ENCODE assay signal across 21 cellular contexts in the genomic region with DNA sequence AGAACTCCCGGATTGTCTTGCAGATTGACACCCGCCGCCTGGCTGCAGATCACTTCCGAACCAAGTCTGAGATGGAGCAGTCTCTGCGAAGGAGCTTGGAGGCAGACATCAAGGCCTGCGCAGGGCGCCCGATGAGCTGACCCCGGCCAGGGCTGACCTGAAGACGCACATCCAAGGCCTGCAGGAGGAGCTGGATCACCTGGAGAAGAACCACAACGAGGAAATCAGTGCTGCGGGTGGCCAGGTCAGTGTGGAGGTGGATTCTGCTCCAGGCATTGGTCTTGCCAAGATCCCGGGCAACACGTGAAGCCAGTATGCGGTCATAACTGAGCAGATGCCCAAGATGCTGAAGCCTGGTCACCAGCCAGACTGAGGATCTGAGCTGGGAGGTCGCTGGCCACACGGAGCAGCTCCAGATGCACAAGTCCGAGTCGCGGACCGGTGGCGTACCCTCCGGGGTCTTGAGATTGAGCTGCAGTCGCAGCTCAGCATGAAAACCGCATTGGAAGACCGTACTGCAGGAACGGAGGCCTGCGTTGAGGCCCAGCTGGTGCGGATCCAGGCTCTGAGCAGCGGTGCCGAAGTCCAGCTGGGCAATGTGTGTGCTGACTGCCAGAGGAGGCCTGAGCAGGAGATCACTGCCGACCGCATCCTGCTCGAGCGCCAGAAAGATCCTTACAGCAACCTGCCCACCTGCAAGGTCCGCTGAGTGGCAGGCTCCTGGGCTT. TPM values are rescaled to one million over a fixed set of nuclear protein-coding genes. Genes with fewer than 3 reads are reported as not detected.
A peak's percentile ranks its signal among the peaks of the same experiment; 100 is the strongest.
DNase-seq lines count a peak whose midpoint lies in the region; ATAC-seq, FAIRE-seq and TF ChIP-seq lines count a peak whose summit lies in the region.
"Had no signal": no experiment of that assay in that cellular context is flagged by ENCODE, and none has a peak within 500 bp of the region (broad histone marks: within the 10 kb centered on the region; RNA-seq: fewer than 3 reads in every experiment).

No MANE protein-coding gene starts in this region.

- no peaks in the 10 kb centered on the region for H4K20me1 ChIP-seq in H9 (ENCODE audit: control insufficient read depth, insufficient read depth, insufficient read length)
- H4K20me1 ChIP-seq: BLaER1 had no signal

- no peak overlapping the region for H2BK12ac ChIP-seq in H9 (ENCODE audit: insufficient read length, low read depth, low read length)

- H3K18ac ChIP-seq in H9 (ENCODE audit: insufficient read length, low read depth, low read length): no peak overlapping the region

- TF ChIP-seq CTCF in kidney (IDR thresholded peaks at IDR 0.05; ENCODE audit: borderline replicate concordance, extremely low read depth, insufficient read depth): no peak
- no peak for TF ChIP-seq CTCF in right lobe of liver (IDR thresholded peaks at IDR 0.05)
- no peak for TF ChIP-seq CTCF in upper lobe of right lung (IDR thresholded peaks at IDR 0.05)
- no peak for TF ChIP-seq CTCF in H9 (conservative IDR thresholded peaks at IDR 0.05)

- no peak overlapping the region for H3K27ac Mint-ChIP-seq in activated CD4-positive, alpha-beta T cell treated with anti-CD3 and anti-CD28 coated beads, Interleukin-2, amount 10 ng/mL, durations not matched to agents 24 days and 14 days
- no peak overlapping the region; a peak in 2 of 7 replicates for H3K27ac Mint-ChIP-seq in H9
- H3K27ac Mint-ChIP-seq: GM23338, IgD-negative memory B cell had no signal

- no peak overlapping the region for H3K4me3 Mint-ChIP-seq in activated CD4-positive, alpha-beta T cell treated with anti-CD3 and anti-CD28 coated beads, Interleukin-2, amount 10 ng/mL, durations not matched to agents 24 days and 14 days
- no peak overlapping the region for H3K4me3 Mint-ChIP-seq in H9
- H3K4me3 Mint-ChIP-seq: CD14-positive monocyte; CD4-positive, alpha-beta memory T cell; GM23338; IgD-negative memory B cell had no signal

- H3K56ac ChIP-seq in H9 (ENCODE audit: insufficient read length, low read depth, low read length): no peak overlapping the region

- H3K27ac ChIP-seq in kidney (ENCODE audit: low read depth in 2 of 2, low read length in 2 of 2) (no peak overlapping the region), right lobe of liver (peak overlapping the region; percentile 14 to 60 (median 51)), upper lobe of right lung (no peak overlapping the region), H9 (ENCODE audit: insufficient read length, low read depth, low read length) (no peak overlapping the region)
- H3K27ac ChIP-seq: 22Rv1, A549, BLaER1 had no signal

- H3K4ac ChIP-seq in H9 (ENCODE audit: low read depth, low read length): no peak overlapping the region

- no peaks in the 10 kb centered on the region for H3K27me3 Mint-ChIP-seq in activated CD4-positive, alpha-beta T cell treated with anti-CD3 and anti-CD28 coated beads, Interleukin-2, amount 10 ng/mL, durations not matched to agents 24 days and 14 days
- no peaks in the 10 kb centered on the region for H3K27me3 Mint-ChIP-seq in H9 (ENCODE audit: low read depth)
- H3K27me3 Mint-ChIP-seq: CD4-positive, alpha-beta memory T cell had no signal

- H3K23ac ChIP-seq in H9 (ENCODE audit: insufficient read length, low read depth, low read length): no peak overlapping the region

- H3K23me2 ChIP-seq in H9 (ENCODE audit: insufficient read length, low read depth, low read length, poor library complexity, severe bottlenecking): no peaks in the 10 kb centered on the region

- H4K5ac ChIP-seq in H9 (ENCODE audit: insufficient read length, low read depth, low read length): no peak overlapping the region

- H2BK15ac ChIP-seq in H9 (ENCODE audit: low read depth, low read length): no peak overlapping the region

- no peak overlapping the region for H2AFZ ChIP-seq in H9 (ENCODE audit: low read length)
- H2AFZ ChIP-seq: GM23338 had no signal

- H3K4me1 ChIP-seq in kidney (ENCODE audit: control insufficient read depth in 1 of 2, insufficient read depth in 1 of 2, low read depth in 1 of 2, low read length in 2 of 2) (peaks cover 4 to 7% of the 10 kb centered on the region in 2 donors), right lobe of liver (peaks cover 0 to 32% (median 13%) of the 10 kb centered on the region in 4 donors), upper lobe of right lung (peaks cover 11% of the 10 kb centered on the region), H9 (ENCODE audit: insufficient read depth, low read length) (no peaks in the 10 kb centered on the region)
- H3K4me1 ChIP-seq: A549, BLaER1 had no signal

- H2AK5ac ChIP-seq in H9 (ENCODE audit: insufficient read length, low read length): no peak overlapping the region

- H3K36me3 ChIP-seq in kidney (ENCODE audit: control insufficient read depth in 1 of 2, insufficient read depth in 2 of 2, low read length in 2 of 2) (no peaks in the 10 kb centered on the region), right lobe of liver (no peaks in the 10 kb centered on the region), upper lobe of right lung (no peaks in the 10 kb centered on the region)
- H3K36me3 ChIP-seq: BLaER1 had no signal

- H3K79me1 ChIP-seq in H9 (ENCODE audit: insufficient read depth, low read depth, low read length, poor library complexity, severe bottlenecking): no peaks in the 10 kb centered on the region

- H4K91ac ChIP-seq in H9 (ENCODE audit: insufficient read length, low read depth, low read length): no peak overlapping the region

- intact Hi-C loops in activated CD4-positive, alpha-beta T cell treated with anti-CD3 and anti-CD28 coated beads, Interleukin-2, amount 10 ng/mL, durations not matched to agents 24 days and 14 days (cut with micrococcal nuclease): no loop called here
- intact Hi-C loops in kidney (cut with DNase I) (no loop called here), right lobe of liver (cut with DNase I) (no loop called here), upper lobe of right lung (cut with DNase I) (no loop called here)

- ATAC-seq in right lobe of liver: peak; percentile 46 to 76 (median 62)
- no peak for ATAC-seq in upper lobe of right lung
- ATAC-seq in GM18907 (IDR thresholded peaks at IDR 0.05; ENCODE audit: unreplicated experiment): no peak
- ATAC-seq: A549, GM12878, GM23338 had no signal

- peak; percentile 75 for TF ChIP-seq POLR2A in right lobe of liver (IDR thresholded peaks at IDR 0.05)

- H3K4me3 ChIP-seq in kidney (ENCODE audit: low read length in 2 of 2) (no peak overlapping the region), right lobe of liver (peak overlapping the region; percentile 18 to 45 (median 37)), upper lobe of right lung (no peak overlapping the region)
- H3K4me3 ChIP-seq: A549, BLaER1, GM12878, GM23338 had no signal

- no peak overlapping the region for H2BK120ac ChIP-seq in H9 (ENCODE audit: low read depth, low read length, poor library complexity, severe bottlenecking)

- FAIRE-seq in kidney (lab: Jason Lieb, UNC): no peak
- FAIRE-seq: A549, GM12878, HTR-8/SVneo had no signal

- H2BK20ac ChIP-seq in H9 (ENCODE audit: low read depth, low read length, poor library complexity, severe bottlenecking): no peak overlapping the region

- no peaks in the 10 kb centered on the region for H3K36me3 Mint-ChIP-seq in activated CD4-positive, alpha-beta T cell treated with anti-CD3 and anti-CD28 coated beads, Interleukin-2, amount 10 ng/mL, durations not matched to agents 24 days and 14 days (ENCODE audit: low read depth)
- peaks cover 0 to 9% (median 0%) of the 10 kb centered on the region in 3 experiments; a peak in 2 of 7 replicates for H3K36me3 Mint-ChIP-seq in H9 (ENCODE audit: insufficient read depth in 1 of 3, low read depth in 3 of 3)
- H3K36me3 Mint-ChIP-seq: IgD-negative memory B cell had no signal

- H3T11ph ChIP-seq in H9 (ENCODE audit: low read length): no peak overlapping the region

- H3K79me2 ChIP-seq in H9 (ENCODE audit: insufficient read depth, low read length): no peaks in the 10 kb centered on the region

- no peak overlapping the region; the same call in 1 of the 2 replicates for H3K14ac ChIP-seq in H9 (ENCODE audit: insufficient read depth, low read length)

- no peak overlapping the region for H3K4me2 ChIP-seq in H9 (ENCODE audit: insufficient read depth, insufficient read length, low read length)
- H3K4me2 ChIP-seq: A549, BLaER1, GM23338 had no signal

- no peak overlapping the region for H3K9ac ChIP-seq in kidney (ENCODE audit: low read length in 2 of 2)
- no peak overlapping the region for H3K9ac ChIP-seq in H9 (ENCODE audit: extremely low read depth, insufficient read length, low read length)
- H3K9ac ChIP-seq: BLaER1 had no signal

- no peak overlapping the region for H2BK5ac ChIP-seq in H9 (ENCODE audit: insufficient read length, low read length)

- no peaks in the 10 kb centered on the region for H3K4me1 Mint-ChIP-seq in activated CD4-positive, alpha-beta T cell treated with anti-CD3 and anti-CD28 coated beads, Interleukin-2, amount 10 ng/mL, durations not matched to agents 24 days and 14 days
- H3K4me1 Mint-ChIP-seq in H9: no peaks in the 10 kb centered on the region
- H3K4me1 Mint-ChIP-seq: GM23338 had no signal

- peak; percentile 44 for DNase-seq in activated CD4-positive, alpha-beta T cell treated with anti-CD3 and anti-CD28 coated beads, Interleukin-2, amount 10 ng/mL, durations not matched to agents 24 days and 14 days
- DNase-seq in activated CD4-positive, alpha-beta T cell treated with anti-CD3 and anti-CD28 coated beads for 4 hours: no peak
- DNase-seq in kidney: peak; percentile 66
- DNase-seq in right lobe of liver: peak; percentile 69 to 87 (median 70)
- peak; percentile 53 for DNase-seq in upper lobe of right lung
- no peak for DNase-seq in AG20443 (ENCODE audit: low spot score)
- no peak for DNase-seq in H9
- DNase-seq: Calu3; CD4-positive, alpha-beta memory T cell; DMS79 treated with DMSO at 0.1 percent for 48 hours; H7 had no signal

- H3K9me3 Mint-ChIP-seq in activated CD4-positive, alpha-beta T cell treated with anti-CD3 and anti-CD28 coated beads, Interleukin-2, amount 10 ng/mL, durations not matched to agents 24 days and 14 days: no peaks in the 10 kb centered on the region
- peaks cover 2% of the 10 kb centered on the region in 2 experiments; a peak in 2 of 5 replicates for H3K9me3 Mint-ChIP-seq in H9

- H3K27me3 ChIP-seq in right lobe of liver: no peaks in the 10 kb centered on the region
- no peaks in the 10 kb centered on the region for H3K27me3 ChIP-seq in upper lobe of right lung
- H3K27me3 ChIP-seq in H9 (ENCODE audit: insufficient read depth, low read length): no peaks in the 10 kb centered on the region
- H3K27me3 ChIP-seq: BLaER1 had no signal

- no peaks in the 10 kb centered on the region for H3K9me3 ChIP-seq in kidney (ENCODE audit: control insufficient read depth in 1 of 2, low read length in 2 of 2)
- no peaks in the 10 kb centered on the region for H3K9me3 ChIP-seq in right lobe of liver
- no peaks in the 10 kb centered on the region for H3K9me3 ChIP-seq in upper lobe of right lung
- no peaks in the 10 kb centered on the region for H3K9me3 ChIP-seq in H9 (ENCODE audit: control insufficient read depth, low read depth, low read length)

- H4K8ac ChIP-seq in H9 (replicated peaks; ENCODE audit: insufficient read length, low read depth, low read length): no peak overlapping the region

- 66% methylated on average over 5 of the region's 36 CpGs for WGBS in right lobe of liver (ENCODE audit: insufficient coverage, low coverage, low lambda C conversion rate, missing lambda C conversion rate)
- no CpG with 5 or more reads among the region's 36 CpGs for WGBS in H9 (ENCODE audit: extremely low coverage, insufficient read length, low lambda C conversion rate)

RNA-seq across cellular contexts. Expression of a gene that starts 12.4 kb away (rescaled TPM):
- not detected in 2 replicates for total RNA-seq in activated CD4-positive, alpha-beta T cell treated with anti-CD3 and anti-CD28 coated beads, Interleukin-2, amount 10 ng/mL, durations not matched to agents 24 days and 14 days
- total RNA-seq in kidney: 971 TPM
- polyA plus RNA-seq in kidney (ENCODE audit: insufficient read depth, low read depth, low replicate concordance): 745 TPM
- total RNA-seq in right lobe of liver: 1,000 to 10,000 TPM in 5 of 6 experiments, 100 to 1,000 TPM in 1; 978 to 3,352 (median 2,507) TPM
- 2,772 TPM for total RNA-seq in upper lobe of right lung
- total RNA-seq in H9 (2021): 0.94 and 1.2 TPM in 2 replicates
- total RNA-seq: Calu3, G401, GM23338, H7 had no signal
- polyA plus RNA-seq: A549, IgD-negative memory B cell had no signal

Comparison
In these comparisons a context has a peak if more than half of its experiments do, and no peak if none do; other contexts are left out.
1. DNase-seq: peak in activated CD4-positive, alpha-beta T cell treated with anti-CD3 and anti-CD28 coated beads, Interleukin-2, amount 10 ng/mL, durations not matched to agents 24 days and 14 days (single experiment), kidney (single experiment), right lobe of liver (3 of 3) and upper lobe of right lung (single experiment); none in activated CD4-positive, alpha-beta T cell treated with anti-CD3 and anti-CD28 coated beads for 4 hours (0 of 2), AG20443 (single experiment) and H9 (single experiment).
2. H3K27ac ChIP-seq: peak in right lobe of liver (3 of 3); none in kidney (0 of 2), upper lobe of right lung (single experiment) and H9 (single experiment).
3. H3K4me3 ChIP-seq: peak in right lobe of liver (3 of 3); none in kidney (0 of 2) and upper lobe of right lung (single experiment).
4. ATAC-seq: peak in right lobe of liver (4 of 4); none in upper lobe of right lung (single experiment) and GM18907 (single experiment).
5. RNA of a gene that starts 12.4 kb away (total RNA-seq): 2,772 TPM in upper lobe of right lung (single experiment), 978 to 3,352 TPM in right lobe of liver and 971 TPM in kidney (single experiment); 0.94 to 1.2 TPM in H9 and not detected in activated CD4-positive, alpha-beta T cell treated with anti-CD3 and anti-CD28 coated beads, Interleukin-2, amount 10 ng/mL, durations not matched to agents 24 days and 14 days; every median in the first group is over 100 times any median in the second.